22 cellular contexts compared by ENCODE assay signal in the genomic region with DNA sequence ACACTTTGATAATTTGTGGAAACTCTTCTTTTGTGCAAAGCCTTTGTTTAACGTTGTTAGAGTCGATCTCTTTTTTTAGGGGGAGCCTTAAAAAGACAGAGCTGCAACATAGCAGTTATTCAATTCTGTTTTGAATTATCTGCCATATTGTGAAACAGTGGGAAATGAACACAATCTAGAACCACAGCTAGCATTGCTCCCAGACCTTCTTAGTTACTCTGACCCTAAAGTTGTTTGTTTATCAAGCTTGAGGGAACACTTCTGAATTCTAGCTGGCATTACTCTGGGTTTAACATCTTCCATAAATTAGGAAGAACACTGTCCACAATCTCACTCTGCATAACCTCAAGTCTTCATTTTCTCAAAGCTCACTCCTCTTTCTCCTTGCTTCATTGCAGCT.
"Had no signal": no experiment of that assay in that cellular context is flagged by ENCODE, and none has a peak within 500 bp of the region (broad histone marks: within the 10 kb centered on the region; RNA-seq: fewer than 3 reads in every experiment).

No MANE protein-coding gene starts in this region.

- ATAC-seq: heart left ventricle; left colon; left ventricle myocardium superior; natural killer cell treated with Interleukin-12 subunit alpha and Interleukin-12 subunit beta and Interleukin-15 and Interleukin-18, amount 100 ng/mL, for 72 hours; pancreas; right cardiac atrium; stimulated activated effector memory CD8-positive, alpha-beta T cell treated with anti-CD3 and anti-CD28 coated beads, Interleukin-12 subunit alpha, Interleukin-12 subunit beta, amount 100 ng/mL, for 72 hours; stimulated activated naive CD8-positive, alpha-beta T cell treated with anti-CD3 and anti-CD28 coated beads, Interleukin-15, Interleukin-2, amounts not matched to agents 100 U/mL and 50 U/mL, for 24 hours had no signal

- H3K4me1 Mint-ChIP-seq: endodermal cell; stimulated activated effector memory CD8-positive, alpha-beta T cell treated with anti-CD3 and anti-CD28 coated beads, Interleukin-12 subunit alpha, Interleukin-12 subunit beta, amount 100 ng/mL, for 72 hours had no signal

- H3K27ac Mint-ChIP-seq: endodermal cell; natural killer cell treated with Interleukin-12 subunit alpha and Interleukin-12 subunit beta and Interleukin-15 and Interleukin-18, amount 100 ng/mL, for 72 hours; progenitor cell of endocrine pancreas; stimulated activated effector memory CD8-positive, alpha-beta T cell treated with anti-CD3 and anti-CD28 coated beads, Interleukin-12 subunit alpha, Interleukin-12 subunit beta, amount 100 ng/mL, for 72 hours had no signal

- H3K27ac ChIP-seq: heart left ventricle, pancreas, testis had no signal

- H3K4me3 Mint-ChIP-seq: endodermal cell; natural killer cell treated with Interleukin-12 subunit alpha and Interleukin-12 subunit beta and Interleukin-15 and Interleukin-18, amount 100 ng/mL, for 72 hours; stimulated activated effector memory CD8-positive, alpha-beta T cell treated with anti-CD3 and anti-CD28 coated beads, Interleukin-12 subunit alpha, Interleukin-12 subunit beta, amount 100 ng/mL, for 72 hours had no signal

- H3K4me3 ChIP-seq: coronary artery, heart left ventricle, lung, pancreas, smooth muscle cell, testis, transverse colon had no signal

- H3K9me3 ChIP-seq: pancreas, testis, transverse colon had no signal

- H3K36me3 Mint-ChIP-seq: natural killer cell treated with Interleukin-12 subunit alpha and Interleukin-12 subunit beta and Interleukin-15 and Interleukin-18, amount 100 ng/mL, for 72 hours; stimulated activated effector memory CD8-positive, alpha-beta T cell treated with anti-CD3 and anti-CD28 coated beads, Interleukin-12 subunit alpha, Interleukin-12 subunit beta, amount 100 ng/mL, for 72 hours had no signal

- H3K4me1 ChIP-seq: pancreas, testis had no signal

- H3K27me3 Mint-ChIP-seq: natural killer cell treated with Interleukin-12 subunit alpha and Interleukin-12 subunit beta and Interleukin-15 and Interleukin-18, amount 100 ng/mL, for 72 hours; progenitor cell of endocrine pancreas had no signal

- H3K27me3 ChIP-seq: heart left ventricle, pancreas, testis, transverse colon had no signal

- DNase-seq: effector CD4-positive, alpha-beta T cell; endodermal cell; heart left ventricle; hippocampal formation; left colon; left ventricle myocardium superior; mesenchymal stem cell; midbrain; occipital lobe; pancreas; right cardiac atrium; stimulated activated CD4-positive, alpha-beta T cell treated with anti-CD3 and anti-CD28 coated beads, Interleukin-2, amount 100 ng/mL, for 48 hours; stimulated activated CD8-positive, alpha-beta memory T cell treated with anti-CD3 and anti-CD28 coated beads, Interleukin-4, amount 100 ng/mL, for 48 hours; stimulated activated naive CD8-positive, alpha-beta T cell treated with anti-CD3 and anti-CD28 coated beads, Interleukin-15, Interleukin-2, amounts not matched to agents 100 U/mL and 50 U/mL, for 24 hours; testis; transverse colon had no signal

- H3K9me3 Mint-ChIP-seq: endodermal cell; natural killer cell treated with Interleukin-12 subunit alpha and Interleukin-12 subunit beta and Interleukin-15 and Interleukin-18, amount 100 ng/mL, for 72 hours had no signal

- H3K36me3 ChIP-seq: heart left ventricle, pancreas, transverse colon had no signal

- H3K4me2 ChIP-seq: smooth muscle cell had no signal
